In genomic region chr10:102611514-102612095, GRCh38 we compare ENCODE assay signal across 1 cellular context.
TF ChIP-seq lines count a peak whose summit lies in the region.

No MANE protein-coding gene starts in this region.

TF ChIP-seq in endothelial cell of umbilical vein, 7 proteins besides CTCF, POLR2A, EP300 and RAD21:
- TF ChIP-seq POLR2AphosphoS5 (IDR thresholded peaks at IDR 0.05; ENCODE audit: insufficient read depth, low read depth, low read length) (no peak), FOS (IDR thresholded peaks at IDR 0.05; ENCODE audit: borderline replicate concordance, insufficient read depth, low read length) (peak; percentile 80), GATA2 (IDR thresholded peaks at IDR 0.05; ENCODE audit: insufficient read depth, insufficient read length, low read depth, low read length) (no peak), MYC (IDR thresholded peaks at IDR 0.05; ENCODE audit: low read depth, low read length) (no peak), EZH2 (IDR thresholded peaks at IDR 0.05; ENCODE audit: borderline replicate concordance, low read depth, low read length, severe bottlenecking) (no peak), JUN (IDR thresholded peaks at IDR 0.05; ENCODE audit: borderline replicate concordance, insufficient read depth, insufficient read length, low read depth) (peak; percentile 85), MAX (IDR thresholded peaks at IDR 0.05; ENCODE audit: insufficient read depth, insufficient read length) (no peak)
